In the genomic region with DNA sequence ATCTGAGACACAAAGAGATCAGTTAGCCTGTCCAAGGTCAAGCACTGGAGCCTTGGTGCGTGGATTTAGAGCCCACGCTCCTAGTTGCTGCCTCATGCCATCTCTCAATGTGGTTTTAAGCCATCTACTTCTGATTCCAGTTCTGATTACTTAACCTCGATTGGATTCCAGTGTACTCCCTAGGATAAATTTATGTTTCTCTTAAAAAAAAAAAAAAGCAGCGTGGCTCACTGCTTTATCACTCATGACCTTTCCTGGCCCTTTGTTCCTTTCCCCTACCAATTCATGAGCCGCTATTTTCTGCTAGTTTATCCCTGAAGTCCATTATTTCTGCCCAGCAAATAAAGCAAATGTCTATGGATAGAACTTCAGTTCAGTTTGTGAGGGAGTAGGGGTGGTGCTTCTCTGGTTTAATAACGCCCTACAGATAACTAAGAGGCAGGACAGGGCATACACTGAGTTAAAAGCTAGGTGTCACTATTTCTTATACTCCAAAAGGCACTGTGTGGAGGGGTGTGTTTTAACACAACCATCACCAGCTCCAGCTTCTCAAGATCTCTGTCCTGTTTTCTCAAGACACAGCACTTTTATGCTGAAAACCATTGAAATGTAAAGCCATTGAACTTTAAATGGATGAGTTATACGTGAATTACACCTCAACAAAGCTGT, we compare ENCODE assay signal across 9 cellular contexts. TPM values are rescaled to one million over a fixed set of nuclear protein-coding genes. Genes with fewer than 3 reads are reported as not detected.
DNase-seq lines count a peak whose midpoint lies in the region; ATAC-seq and TF ChIP-seq lines count a peak whose summit lies in the region.
"Had no signal": no experiment of that assay in that cellular context is flagged by ENCODE, and none has a peak within 500 bp of the region (broad histone marks: within the 10 kb centered on the region; RNA-seq: fewer than 3 reads in every experiment).

No MANE protein-coding gene starts in this region.

- no peak overlapping the region for H3K27ac Mint-ChIP-seq in CD4-positive, alpha-beta T cell
- no peak overlapping the region for H3K27ac Mint-ChIP-seq in T-cell
- H3K27ac Mint-ChIP-seq: activated naive CD8-positive, alpha-beta T cell had no signal

- no peak overlapping the region for H3K27ac ChIP-seq in CD4-positive, alpha-beta T cell (ENCODE audit: low read depth, low read length)
- H3K27ac ChIP-seq in Peyer's patch = no peak overlapping the region

- H3K27me3 ChIP-seq in CD4-positive, alpha-beta T cell (ENCODE audit: control insufficient read depth, insufficient read depth, low read length) = no peaks in the 10 kb centered on the region
- no peaks in the 10 kb centered on the region for H3K27me3 ChIP-seq in Peyer's patch

- no peak for TF ChIP-seq POLR2A in Peyer's patch (IDR thresholded peaks at IDR 0.05)

- no peak overlapping the region for H3K4me3 Mint-ChIP-seq in CD4-positive, alpha-beta T cell
- no peak overlapping the region for H3K4me3 Mint-ChIP-seq in T-cell
- H3K4me3 Mint-ChIP-seq: activated naive CD8-positive, alpha-beta T cell had no signal

- peak; percentile 85 for ATAC-seq in CD4-positive, alpha-beta T cell (ENCODE audit: poor library complexity)
- ATAC-seq in GM21737 (IDR thresholded peaks at IDR 0.05; ENCODE audit: unreplicated experiment) = peak; percentile 52
- peak; percentile 77 to 89 (median 86) for ATAC-seq in T-cell (replicated peaks in 1 of 4)

- POLR2A ChIA-PET in CD4-positive, alpha-beta T cell (lab: Charles Lee) = interaction anchor here (0.7 to 5.0 kb wide), 8 partner anchors 9 to 394 kb away, joined by 3 to 77 read pairs (median 5); partner anchors contain the start of gene PARP11
- POLR2A ChIA-PET in T-cell (lab: Charles Lee) = interaction anchor here in 1 of 2 donors (1.2 kb wide), 1 partner anchor 155 kb away, joined by 3 read pairs; no protein-coding TSS in a partner anchor

- intact Hi-C loops in CD4-positive, alpha-beta T cell (cut with DNase I, micrococcal nuclease) = loop anchor here in 1 of 2 experiments (10.0 kb wide), 1 partner anchor 262 kb away; no protein-coding TSS in a partner anchor

- no peaks in the 10 kb centered on the region for H3K4me1 ChIP-seq in Peyer's patch

- H3K4me3 ChIP-seq in Peyer's patch = no peak overlapping the region

- peak; percentile 30 for TF ChIP-seq CTCF in CD4-positive, alpha-beta T cell (IDR thresholded peaks at IDR 0.05)
- peak in 3 of 6 experiments; percentile 27 to 51 (median 42) for TF ChIP-seq CTCF in Peyer's patch (IDR thresholded peaks at IDR 0.05)

- peaks cover 34% of the 10 kb centered on the region for H3K4me1 Mint-ChIP-seq in CD4-positive, alpha-beta T cell (ENCODE audit: low read depth)
- H3K4me1 Mint-ChIP-seq in T-cell = peaks cover 18 to 29% (median 27%) of the 10 kb centered on the region in 3 donors

- no peaks in the 10 kb centered on the region for H3K9me3 Mint-ChIP-seq in CD4-positive, alpha-beta T cell
- H3K9me3 Mint-ChIP-seq in T-cell = no peaks in the 10 kb centered on the region

- H3K36me3 ChIP-seq in Peyer's patch = no peaks in the 10 kb centered on the region

- DNase-seq in CD4-positive, alpha-beta T cell = no peak
- DNase-seq in T-cell (no peak), kidney glomerular epithelial cell (lab: John Stamatoyannopoulos, UW) (peak; percentile 26), GM19238 (ENCODE audit: insufficient read length, low spot score) (no peak), islet precursor cell (no peak), amniotic stem cell (lab: John Stamatoyannopoulos, UW) (no peak), Peyer's patch (no peak)

- CTCF ChIA-PET in CD4-positive, alpha-beta T cell (lab: Charles Lee) = interaction anchor here (0.6 to 4.6 kb wide), 8 partner anchors 13 to 394 kb away, joined by 3 to 57 read pairs (median 5); no protein-coding TSS in a partner anchor
- CTCF ChIA-PET in T-cell (lab: Charles Lee) = interaction anchor here (0.7 to 6.2 kb wide), 18 partner anchors 14 to 395 kb away, joined by 3 to 136 read pairs (median 4); no protein-coding TSS in a partner anchor

- H3K27me3 Mint-ChIP-seq in CD4-positive, alpha-beta T cell = no peaks in the 10 kb centered on the region
- H3K27me3 Mint-ChIP-seq in T-cell = peaks cover 4 to 5% of the 10 kb centered on the region in 2 donors
- H3K27me3 Mint-ChIP-seq: activated naive CD8-positive, alpha-beta T cell had no signal

- no peaks in the 10 kb centered on the region for H3K36me3 Mint-ChIP-seq in CD4-positive, alpha-beta T cell (ENCODE audit: low read depth)
- H3K36me3 Mint-ChIP-seq in T-cell = no peaks in the 10 kb centered on the region
- H3K36me3 Mint-ChIP-seq: activated naive CD8-positive, alpha-beta T cell had no signal

- H3K9me3 ChIP-seq in CD4-positive, alpha-beta T cell (ENCODE audit: control insufficient read depth, low read length) = no peaks in the 10 kb centered on the region
- no peaks in the 10 kb centered on the region for H3K9me3 ChIP-seq in Peyer's patch

RNA-seq across cellular contexts. Expression of gene PARP11, which starts 9.8 kb away (rescaled TPM):
- total RNA-seq in CD4-positive, alpha-beta T cell = 10 to 100 TPM; 13.4 TPM
- total RNA-seq in T-cell = 10 to 100 TPM; 24.9 to 30.2 (median 26.3) TPM
- 10 to 100 TPM in 1 of 4 donors, 1 to 10 TPM in 3; 5.1 to 28.1 (median 6.9) TPM for total RNA-seq in Peyer's patch
